26 cellular contexts compared by ENCODE assay signal in the genomic region with DNA sequence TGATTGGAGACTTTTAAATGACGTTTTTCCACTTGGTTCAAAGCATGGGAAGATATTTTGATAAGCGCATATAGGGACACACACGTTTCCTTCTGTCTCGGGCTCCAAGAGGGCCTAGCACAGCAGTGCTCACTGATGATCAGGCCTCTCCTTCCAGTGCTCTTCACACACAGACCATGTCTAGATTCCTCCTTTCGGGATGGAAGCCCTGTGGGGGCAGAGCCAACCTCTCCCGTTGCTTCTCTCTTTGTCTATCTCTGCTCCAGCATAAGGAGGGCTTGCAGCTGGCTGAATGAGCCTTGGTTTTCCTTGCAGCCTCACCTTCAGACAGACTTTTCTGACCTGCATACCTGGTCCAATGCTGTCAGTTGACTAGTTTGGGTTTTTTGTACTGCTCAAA. TPM values are rescaled to one million over a fixed set of nuclear protein-coding genes. Genes with fewer than 3 reads are reported as not detected.
DNase-seq lines count a peak whose midpoint lies in the region; ATAC-seq, FAIRE-seq and TF ChIP-seq lines count a peak whose summit lies in the region.
"Had no signal": no experiment of that assay in that cellular context is flagged by ENCODE, and none has a peak within 500 bp of the region (broad histone marks: within the 10 kb centered on the region; RNA-seq: fewer than 3 reads in every experiment).

No MANE protein-coding gene starts in this region.

- H3K36me3 ChIP-seq in CD8-positive, alpha-beta memory T cell (ENCODE audit: insufficient read depth, low read length), result no peaks in the 10 kb centered on the region
- H3K36me3 ChIP-seq: BE2C; BLaER1 treated with 17β-estradiol and CSF1 and Interleukin-3, amounts not matched to agents 10 nM and 100 nM had no signal

- CTCF ChIA-PET in activated CD8-positive, alpha-beta memory T cell treated with anti-CD3 and anti-CD28 coated beads, Interleukin-2, amount 10 ng/mL, durations not matched to agents 7 days and 5 days (lab: Charles Lee), result no interaction called here
- CTCF ChIA-PET in A549 (lab: Yijun Ruan, JAX), result interaction anchor here (1.3 to 1.4 kb wide), 2 partner anchors 14 to 283 kb away, joined by 4 to 6 read pairs; no protein-coding TSS in a partner anchor
- CTCF ChIA-PET in CD8-positive, alpha-beta memory T cell (lab: Charles Lee), result no interaction called here

- peaks cover 20% of the 10 kb centered on the region for H3K4me1 ChIP-seq in A549
- no peaks in the 10 kb centered on the region for H3K4me1 ChIP-seq in CD8-positive, alpha-beta memory T cell (ENCODE audit: insufficient read depth, low read length)
- H3K4me1 ChIP-seq: BE2C had no signal

- peaks cover 1% of the 10 kb centered on the region for H3K36me3 Mint-ChIP-seq in activated CD8-positive, alpha-beta memory T cell treated with anti-CD3 and anti-CD28 coated beads, Interleukin-2, amount 10 ng/mL, durations not matched to agents 7 days and 5 days
- H3K36me3 Mint-ChIP-seq in neural crest cell (ENCODE audit: low read depth), result peaks cover 2% of the 10 kb centered on the region
- H3K36me3 Mint-ChIP-seq in CD8-positive, alpha-beta memory T cell, result no peaks in the 10 kb centered on the region

- peaks cover 16% of the 10 kb centered on the region for H3K27me3 Mint-ChIP-seq in activated CD8-positive, alpha-beta memory T cell treated with anti-CD3 and anti-CD28 coated beads, Interleukin-2, amount 10 ng/mL, durations not matched to agents 7 days and 5 days
- no peaks in the 10 kb centered on the region for H3K27me3 Mint-ChIP-seq in neural crest cell (ENCODE audit: low read depth)
- peaks cover 2 to 15% of the 10 kb centered on the region in 2 donors for H3K27me3 Mint-ChIP-seq in CD8-positive, alpha-beta memory T cell

- no peaks in the 10 kb centered on the region for H3K4me1 Mint-ChIP-seq in activated CD8-positive, alpha-beta memory T cell treated with anti-CD3 and anti-CD28 coated beads, Interleukin-2, amount 10 ng/mL, durations not matched to agents 7 days and 5 days
- peaks cover 27% of the 10 kb centered on the region for H3K4me1 Mint-ChIP-seq in neural crest cell
- peaks cover 0 to 5% (median 0%) of the 10 kb centered on the region in 3 donors for H3K4me1 Mint-ChIP-seq in CD8-positive, alpha-beta memory T cell
- H3K4me1 Mint-ChIP-seq: CD14-positive monocyte had no signal

- H3K4me3 ChIP-seq in A549 (no peak overlapping the region), coronary artery (no peak overlapping the region)
- no peak overlapping the region for H3K4me3 ChIP-seq in CD8-positive, alpha-beta memory T cell (ENCODE audit: low read length)
- H3K4me3 ChIP-seq: BLaER1 treated with 17β-estradiol and CSF1 and Interleukin-3, amounts not matched to agents 10 nM and 100 nM; GM12878; GM23248 had no signal

- H3K4me2 ChIP-seq in A549, result no peak overlapping the region
- H3K4me2 ChIP-seq: BLaER1 treated with 17β-estradiol and CSF1 and Interleukin-3, amounts not matched to agents 10 nM and 100 nM had no signal

- H3K27me3 ChIP-seq in CD8-positive, alpha-beta memory T cell (ENCODE audit: insufficient read depth, low read length, poor library complexity, severe bottlenecking), result no peaks in the 10 kb centered on the region
- H3K27me3 ChIP-seq: BLaER1 treated with 17β-estradiol and CSF1 and Interleukin-3, amounts not matched to agents 10 nM and 100 nM had no signal

- no peak for TF ChIP-seq POLR2A in A549 (IDR thresholded peaks at IDR 0.05; ENCODE audit: low read length)

- TF ChIP-seq RAD21 in A549 (conservative IDR thresholded peaks at IDR 0.05 in 1 of 2, IDR thresholded peaks at IDR 0.05 in 1 of 2), result no peak

- no peak overlapping the region for H3K4me3 Mint-ChIP-seq in activated CD8-positive, alpha-beta memory T cell treated with anti-CD3 and anti-CD28 coated beads, Interleukin-2, amount 10 ng/mL, durations not matched to agents 7 days and 5 days
- peak overlapping the region; percentile 14 for H3K4me3 Mint-ChIP-seq in neural crest cell
- H3K4me3 Mint-ChIP-seq in CD8-positive, alpha-beta memory T cell, result no peak overlapping the region
- H3K4me3 Mint-ChIP-seq: CD14-positive monocyte; CD4-positive, alpha-beta T cell had no signal

- H3K9me3 ChIP-seq in A549, result no peaks in the 10 kb centered on the region
- H3K9me3 ChIP-seq in CD8-positive, alpha-beta memory T cell (ENCODE audit: low read length), result no peaks in the 10 kb centered on the region
- H3K9me3 ChIP-seq: BE2C had no signal

- H3K9me3 Mint-ChIP-seq in activated CD8-positive, alpha-beta memory T cell treated with anti-CD3 and anti-CD28 coated beads, Interleukin-2, amount 10 ng/mL, durations not matched to agents 7 days and 5 days (ENCODE audit: low read depth), result no peaks in the 10 kb centered on the region
- H3K9me3 Mint-ChIP-seq in neural crest cell, result no peaks in the 10 kb centered on the region
- peaks cover 0 to 2% (median 0%) of the 10 kb centered on the region in 5 donors for H3K9me3 Mint-ChIP-seq in CD8-positive, alpha-beta memory T cell
- H3K9me3 Mint-ChIP-seq: CD4-positive, alpha-beta T cell had no signal

- ATAC-seq in activated CD8-positive, alpha-beta memory T cell treated with anti-CD3 and anti-CD28 coated beads, Interleukin-2, amount 10 ng/mL, durations not matched to agents 7 days and 5 days, result no peak
- no peak for ATAC-seq in A549
- ATAC-seq: GM12878 had no signal

- DNase-seq in activated CD8-positive, alpha-beta memory T cell treated with anti-CD3 and anti-CD28 coated beads, Interleukin-2, amount 50 U/mL, for 48 hours, result peak; percentile 28
- no peak for DNase-seq in activated CD8-positive, alpha-beta memory T cell treated with anti-CD3 and anti-CD28 coated beads, Interleukin-2, amount 10 ng/mL, durations not matched to agents 7 days and 5 days
- no peak for DNase-seq in A549 (ENCODE audit: low read depth in 1 of 2, low spot score in 1 of 2)
- peak; percentile 41 for DNase-seq in coronary artery (ENCODE audit: low spot score)
- DNase-seq in neural crest cell (ENCODE audit: low read depth, low spot score), result no peak
- DNase-seq in GM10266 (ENCODE audit: extremely low spot score), result no peak
- DNase-seq in stimulated activated CD4-positive, alpha-beta T cell treated with anti-CD3 and anti-CD28 coated beads, Interleukin-2, amount 100 ng/mL, for 24 hours, result no peak
- DNase-seq in CD8-positive, alpha-beta memory T cell, result no peak
- DNase-seq: ACHN; AML-193; BE2C; CD4-positive, alpha-beta T cell; COR-L47; DMS153; DND-41; GM23248; H7; HCEC 1CT had no signal

- no peak overlapping the region for H3K27ac Mint-ChIP-seq in activated CD8-positive, alpha-beta memory T cell treated with anti-CD3 and anti-CD28 coated beads, Interleukin-2, amount 10 ng/mL, durations not matched to agents 7 days and 5 days
- H3K27ac Mint-ChIP-seq in neural crest cell (ENCODE audit: unreplicated experiment), result no peak overlapping the region
- no peak overlapping the region for H3K27ac Mint-ChIP-seq in CD8-positive, alpha-beta memory T cell
- H3K27ac Mint-ChIP-seq: CD4-positive, alpha-beta T cell had no signal

- TF ChIP-seq CTCF in A549 (IDR thresholded peaks at IDR 0.05) (no peak), coronary artery (IDR thresholded peaks at IDR 0.05) (no peak), neural crest cell (conservative IDR thresholded peaks at IDR 0.05) (no peak), GM10266 (IDR thresholded peaks at IDR 0.05; ENCODE audit: control insufficient read depth, insufficient read depth, low read depth, missing control alignments) (no peak)

- no peak for TF ChIP-seq EP300 in A549 (IDR thresholded peaks at IDR 0.05)

- H3K27ac ChIP-seq in A549, result no peak overlapping the region
- no peak overlapping the region for H3K27ac ChIP-seq in coronary artery
- no peak overlapping the region for H3K27ac ChIP-seq in CD8-positive, alpha-beta memory T cell (ENCODE audit: low read depth, low read length)
- H3K27ac ChIP-seq: 22Rv1; BLaER1 treated with 17β-estradiol and CSF1 and Interleukin-3, amounts not matched to agents 10 nM and 100 nM; GM23248 had no signal

- FAIRE-seq in A549 (lab: Jason Lieb, UNC), result no peak
- FAIRE-seq: A204.1, G401.6, GM12878, GM19239, H1 had no signal

- POLR2A ChIA-PET in A549 (lab: Yijun Ruan, JAX), result no interaction called here
- POLR2A ChIA-PET in CD8-positive, alpha-beta memory T cell (lab: Charles Lee), result no interaction called here

- 89% methylated on average over 6 of the region's 6 CpGs for WGBS in A549 (ENCODE audit: missing lambda C conversion rate)

TF ChIP-seq in A549, 52 proteins besides CTCF, POLR2A, EP300 and RAD21 (continues in another document):
- TF ChIP-seq POLR2AphosphoS2 (conservative IDR thresholded peaks at IDR 0.05; ENCODE audit: low read length), result peak; percentile 80; the same call in 1 of the 2 replicates

RNA-seq across cellular contexts. Expression of gene GPRC5D, which starts 22.3 kb away (rescaled TPM):
- not detected for total RNA-seq in activated CD8-positive, alpha-beta memory T cell treated with anti-CD3 and anti-CD28 coated beads, Interleukin-2, amount 10 ng/mL, durations not matched to agents 7 days and 5 days
- polyA plus RNA-seq in A549 (2011; rRNA removed) (not detected in 2 replicates), A549 (2017; fragmentation: RNase III; extraction: RNeasy Plus Mini Kit Qiagen cat#74134 plus additional on column Dnase treatment) (not detected in 3 replicates)
- polyA plus RNA-seq in A549 (2012; cell fraction: cytosol; rRNA removed), result 0.04 TPM in 1 of 2 replicates, not detected in the other
- polyA plus RNA-seq in A549 (2012; cell fraction: nucleus; rRNA removed), result 0.23 TPM in 2 replicates
- polyA minus RNA-seq in A549 (2011; rRNA and poly(A)+ RNA removed), result not detected in 2 replicates
- not detected in 2 replicates for total RNA-seq in neural crest cell
- not detected for total RNA-seq in CD8-positive, alpha-beta memory T cell
- polyA plus RNA-seq in CD8-positive, alpha-beta memory T cell, result 0.35 TPM
- total RNA-seq: CD4-positive, alpha-beta T cell; GM23248; H1 had no signal
- polyA plus RNA-seq: CD14-positive monocyte, GM23248 had no signal

RNA-seq across cellular contexts. Expression of gene GPRC5A, which starts 38.3 kb away (rescaled TPM):
- total RNA-seq in activated CD8-positive, alpha-beta memory T cell treated with anti-CD3 and anti-CD28 coated beads, Interleukin-2, amount 10 ng/mL, durations not matched to agents 7 days and 5 days, result not detected
- polyA plus RNA-seq in A549 (2011; rRNA removed) (296 and 321 TPM in 2 replicates), A549 (2017; fragmentation: RNase III; extraction: RNeasy Plus Mini Kit Qiagen cat#74134 plus additional on column Dnase treatment) (173 to 207 TPM (median 197 TPM) in 3 replicates)
- 275 and 331 TPM in 2 replicates for polyA plus RNA-seq in A549 (2012; cell fraction: cytosol; rRNA removed)
- 582 and 654 TPM in 2 replicates for polyA plus RNA-seq in A549 (2012; cell fraction: nucleus; rRNA removed)
- polyA minus RNA-seq in A549 (2011; rRNA and poly(A)+ RNA removed), result 913 and 975 TPM in 2 replicates
- total RNA-seq in neural crest cell, result 0.11 TPM in 1 of 2 replicates, not detected in the other
- total RNA-seq in CD8-positive, alpha-beta memory T cell, result not detected
- not detected for polyA plus RNA-seq in CD8-positive, alpha-beta memory T cell
- polyA plus RNA-seq: CD14-positive monocyte had no signal

Comparison
In these comparisons a context has a peak if more than half of its experiments do, and no peak if none do; other contexts are left out.
1. DNase-seq: peak in activated CD8-positive, alpha-beta memory T cell treated with anti-CD3 and anti-CD28 coated beads, Interleukin-2, amount 50 U/mL, for 48 hours (single experiment) and coronary artery (single experiment); none in activated CD8-positive, alpha-beta memory T cell treated with anti-CD3 and anti-CD28 coated beads, Interleukin-2, amount 10 ng/mL, durations not matched to agents 7 days and 5 days (single experiment), A549 (0 of 2), neural crest cell (single experiment), GM10266 (single experiment), stimulated activated CD4-positive, alpha-beta T cell treated with anti-CD3 and anti-CD28 coated beads, Interleukin-2, amount 100 ng/mL, for 24 hours (0 of 2) and CD8-positive, alpha-beta memory T cell (0 of 5).